ENCODE assay signal across 19 cellular contexts in genomic region chr17:4445731-4446130, GRCh38. TPM values are rescaled to one million over a fixed set of nuclear protein-coding genes. Genes with fewer than 3 reads are reported as not detected.
DNase-seq lines count a peak whose midpoint lies in the region; TF ChIP-seq lines count a peak whose summit lies in the region.
"Had no signal": no experiment of that assay in that cellular context is flagged by ENCODE, and none has a peak within 500 bp of the region (broad histone marks: within the 10 kb centered on the region; RNA-seq: fewer than 3 reads in every experiment).

No MANE protein-coding gene starts in this region.

- peaks cover 14% of the 10 kb centered on the region for H3K79me1 ChIP-seq in trophoblast cell (ENCODE audit: low read length)

- H4K91ac ChIP-seq in trophoblast cell (ENCODE audit: low read depth, low read length) = no peak overlapping the region

- H3K14ac ChIP-seq in trophoblast cell (ENCODE audit: low read length) = no peak overlapping the region

- no peak overlapping the region for H3K9ac ChIP-seq in trophoblast cell (ENCODE audit: low read length)

- no peak for TF ChIP-seq CTCF in glutamatergic neuron (IDR thresholded peaks at IDR 0.05; ENCODE audit: partially characterized antibody, unreplicated experiment)

- H3K4me1 ChIP-seq in trophoblast cell (ENCODE audit: control insufficient read depth in 1 of 2, insufficient read depth in 2 of 2, low read length in 2 of 2) = peaks cover 15 to 16% of the 10 kb centered on the region in 2 experiments
- H3K4me1 ChIP-seq: HAP-1 had no signal

- WGBS in trophoblast cell (ENCODE audit: extremely low coverage, insufficient coverage, insufficient read length) = no CpG with 5 or more reads among the region's 13 CpGs

- no peak overlapping the region for H2BK5ac ChIP-seq in trophoblast cell (ENCODE audit: low read depth, low read length, poor library complexity)

- no peak overlapping the region for H2AFZ ChIP-seq in trophoblast cell (ENCODE audit: insufficient read depth, low read length, poor library complexity)

- no peak overlapping the region for H3K4me3 ChIP-seq in trophoblast cell (ENCODE audit: low read depth, low read length)
- H3K4me3 ChIP-seq: A549; BLaER1 treated with 17β-estradiol and CSF1 and Interleukin-3, amounts not matched to agents 10 nM and 100 nM; HAP-1 had no signal

- no peaks in the 10 kb centered on the region for H3K4me1 Mint-ChIP-seq in activated naive CD4-positive, alpha-beta T cell treated with anti-CD3 and anti-CD28 coated beads, Interleukin-2, amount 50 U/mL, for 24 hours
- no peaks in the 10 kb centered on the region for H3K4me1 Mint-ChIP-seq in glutamatergic neuron (ENCODE audit: low read depth, unreplicated experiment)
- H3K4me1 Mint-ChIP-seq: CD8-positive, alpha-beta memory T cell had no signal

- no peak overlapping the region for H4K12ac ChIP-seq in trophoblast cell (ENCODE audit: low read depth, low read length)

- H3K79me2 ChIP-seq in trophoblast cell (ENCODE audit: control insufficient read depth, insufficient read depth, low read length, poor library complexity) = no peaks in the 10 kb centered on the region

- no peak overlapping the region for H3K4ac ChIP-seq in trophoblast cell (ENCODE audit: low read depth, low read length)

- no peak overlapping the region for H4K8ac ChIP-seq in trophoblast cell (ENCODE audit: low read depth, low read length)

- H2BK12ac ChIP-seq in trophoblast cell (ENCODE audit: low read length) = no peak overlapping the region

- no peak overlapping the region for H3K4me3 Mint-ChIP-seq in activated naive CD4-positive, alpha-beta T cell treated with anti-CD3 and anti-CD28 coated beads, Interleukin-2, amount 50 U/mL, for 24 hours
- H3K4me3 Mint-ChIP-seq in glutamatergic neuron (ENCODE audit: unreplicated experiment) = peak overlapping the region; percentile 46
- H3K4me3 Mint-ChIP-seq: CD14-positive monocyte; CD4-positive, alpha-beta T cell; CD8-positive, alpha-beta memory T cell had no signal

- H3K27me3 ChIP-seq in trophoblast cell (ENCODE audit: insufficient read depth, low read length) = no peaks in the 10 kb centered on the region
- H3K27me3 ChIP-seq: BLaER1 treated with 17β-estradiol and CSF1 and Interleukin-3, amounts not matched to agents 10 nM and 100 nM had no signal

- H2AK5ac ChIP-seq in trophoblast cell (ENCODE audit: low read length) = peak overlapping the region; percentile 6

- no peak overlapping the region for H3K4me2 ChIP-seq in trophoblast cell (ENCODE audit: low read length)
- H3K4me2 ChIP-seq: A549 had no signal

- no peak overlapping the region for H3K18ac ChIP-seq in trophoblast cell (ENCODE audit: low read length)

- H3K27ac ChIP-seq in trophoblast cell (ENCODE audit: low read depth, low read length) = no peak overlapping the region

- no peaks in the 10 kb centered on the region for H3K27me3 Mint-ChIP-seq in activated naive CD4-positive, alpha-beta T cell treated with anti-CD3 and anti-CD28 coated beads, Interleukin-2, amount 50 U/mL, for 24 hours
- peaks cover 6% of the 10 kb centered on the region for H3K27me3 Mint-ChIP-seq in glutamatergic neuron (ENCODE audit: unreplicated experiment)
- H3K27me3 Mint-ChIP-seq: CD4-positive, alpha-beta T cell had no signal

- no peak overlapping the region for H2BK120ac ChIP-seq in trophoblast cell (ENCODE audit: insufficient read depth, low read length, poor library complexity)

- H3K23ac ChIP-seq in trophoblast cell (ENCODE audit: low read length) = no peak overlapping the region

- no peaks in the 10 kb centered on the region for H3K9me3 ChIP-seq in trophoblast cell (ENCODE audit: insufficient read depth, low read depth, low read length)
- H3K9me3 ChIP-seq: A549; BE2C; BLaER1 treated with 17β-estradiol and CSF1 and Interleukin-3, amounts not matched to agents 10 nM and 100 nM; HAP-1 had no signal

- H3K27ac Mint-ChIP-seq in activated naive CD4-positive, alpha-beta T cell treated with anti-CD3 and anti-CD28 coated beads, Interleukin-2, amount 50 U/mL, for 24 hours = peak overlapping the region; percentile 23
- peak overlapping the region; percentile 28 for H3K27ac Mint-ChIP-seq in glutamatergic neuron (ENCODE audit: unreplicated experiment)
- H3K27ac Mint-ChIP-seq: CD4-positive, alpha-beta T cell; CD8-positive, alpha-beta memory T cell had no signal

- no peaks in the 10 kb centered on the region for H3K36me3 Mint-ChIP-seq in activated naive CD4-positive, alpha-beta T cell treated with anti-CD3 and anti-CD28 coated beads, Interleukin-2, amount 50 U/mL, for 24 hours
- no peaks in the 10 kb centered on the region for H3K36me3 Mint-ChIP-seq in glutamatergic neuron (ENCODE audit: unreplicated experiment)
- H3K36me3 Mint-ChIP-seq: CD8-positive, alpha-beta memory T cell had no signal

- no peaks in the 10 kb centered on the region for H3K9me3 Mint-ChIP-seq in activated naive CD4-positive, alpha-beta T cell treated with anti-CD3 and anti-CD28 coated beads, Interleukin-2, amount 50 U/mL, for 24 hours
- peaks cover 4% of the 10 kb centered on the region for H3K9me3 Mint-ChIP-seq in glutamatergic neuron (ENCODE audit: unreplicated experiment)
- H3K9me3 Mint-ChIP-seq: CD14-positive monocyte; CD4-positive, alpha-beta T cell; CD8-positive, alpha-beta memory T cell had no signal

- DNase-seq in activated naive CD4-positive, alpha-beta T cell treated with anti-CD3 and anti-CD28 coated beads, Interleukin-2, amount 50 U/mL, for 16 hours = no peak
- DNase-seq in glutamatergic neuron (no peak), trophoblast cell (no peak), germinal center (ENCODE audit: low spot score) (no peak), erythroblast (lab: John Stamatoyannopoulos, UW) (no peak)
- DNase-seq: 8988T; ACHN; AML-193; BE2C; CD4-positive, alpha-beta T cell; CD8-positive, alpha-beta memory T cell; DMS153; DND-41; GOT3 had no signal

- no peaks in the 10 kb centered on the region for H3K36me3 ChIP-seq in trophoblast cell (ENCODE audit: control insufficient read depth in 1 of 2, insufficient read depth in 2 of 2, low read length in 2 of 2)
- H3K36me3 ChIP-seq: BE2C; BLaER1 treated with 17β-estradiol and CSF1 and Interleukin-3, amounts not matched to agents 10 nM and 100 nM; HAP-1 had no signal

- TF ChIP-seq POLR2A in erythroblast (IDR thresholded peaks at IDR 0.05; ENCODE audit: low read length) = no peak

RNA-seq across cellular contexts. Expression of gene SPNS3, which starts 12.0 kb away (rescaled TPM):
- not detected for total RNA-seq in glutamatergic neuron (ENCODE audit: unreplicated experiment)
- polyA plus RNA-seq in trophoblast cell (2013) = 2.2 TPM in 2 replicates
- polyA plus RNA-seq: A549 had no signal

RNA-seq across cellular contexts. Expression of gene SPNS2, which starts 53.0 kb away (rescaled TPM):
- total RNA-seq in glutamatergic neuron (ENCODE audit: unreplicated experiment) = 73.0 TPM
- 153 and 164 TPM in 2 replicates for polyA plus RNA-seq in trophoblast cell (2013)
